ENCODE assay signal across 25 cellular contexts in genomic region chr3:79886204-79886603, GRCh38.
DNase-seq lines count a peak whose midpoint lies in the region; ATAC-seq and TF ChIP-seq lines count a peak whose summit lies in the region.
"Had no signal": no experiment of that assay in that cellular context is flagged by ENCODE, and none has a peak within 500 bp of the region (broad histone marks: within the 10 kb centered on the region; RNA-seq: fewer than 3 reads in every experiment).

No MANE protein-coding gene starts in this region.

- POLR2A ChIA-PET in Panc1 (lab: Charles Lee) = no interaction called here

- H3K4me1 ChIP-seq in Panc1 (ENCODE audit: control insufficient read depth, insufficient read depth, low read length) = peaks cover 3% of the 10 kb centered on the region
- no peaks in the 10 kb centered on the region for H3K4me1 ChIP-seq in testis
- H3K4me1 ChIP-seq: parathyroid adenoma, right atrium auricular region, spleen had no signal

- no peak overlapping the region for H3K4me3 ChIP-seq in Panc1 (ENCODE audit: low read depth in 2 of 2, low read length in 2 of 2)
- no peak overlapping the region for H3K4me3 ChIP-seq in testis
- H3K4me3 ChIP-seq: GM12878, GM23248, MG63, mucosa of descending colon, right atrium auricular region, spleen had no signal

- intact Hi-C loops in Panc1 (cut with micrococcal nuclease; ENCODE audit: unreplicated experiment) (no loop called here), testis (cut with DNase I; ENCODE audit: low total_unique reads) (no loop called here)

- H3K36me3 ChIP-seq in Panc1 (ENCODE audit: control insufficient read depth, insufficient read depth, low read length) (no peaks in the 10 kb centered on the region), testis (ENCODE audit: low read depth, missing control alignments) (no peaks in the 10 kb centered on the region)
- H3K36me3 ChIP-seq: MG63, right atrium auricular region, spleen had no signal

- no TSS peak for BruUV-seq in Panc1 (replicated peaks; lab: Mats Ljungman, UMichigan)

- H3K9me3 ChIP-seq in Panc1 (ENCODE audit: control insufficient read depth, insufficient read depth, low read depth, low read length) (no peaks in the 10 kb centered on the region), testis (no peaks in the 10 kb centered on the region)
- H3K9me3 ChIP-seq: MG63, mucosa of descending colon, right atrium auricular region had no signal

- DNase-seq in NCI-H2227 (lab: John Stamatoyannopoulos, UW; ENCODE audit: unreplicated experiment) = peak; percentile 21
- no peak for DNase-seq in Panc1 (ENCODE audit: low read depth, low spot score)
- DNase-seq in islet precursor cell = peak; percentile 61
- DNase-seq in testis = peak; percentile 55
- no peak for DNase-seq in activated naive CD4-positive, alpha-beta T cell (lab: John Stamatoyannopoulos, UW)
- no peak for DNase-seq in HPDE6-E6E7 (ENCODE audit: extremely low spot score)
- no peak for DNase-seq in NCI-H1417 (lab: John Stamatoyannopoulos, UW)
- DNase-seq: activated CD4-positive, alpha-beta T cell treated with anti-CD3 and anti-CD28 coated beads for 4 hours; activated gamma-delta T cell treated with Interleukin-2 at 50 U/mL for 16 hours; activated naive CD8-positive, alpha-beta T cell treated with anti-CD3 and anti-CD28 coated beads, Interleukin-2, amount 50 U/mL, for 24 hours; activated T-cell treated with anti-CD3 and anti-CD28 coated beads, Interleukin-2, amount 50 U/mL, for 1 hour; CD4-positive, alpha-beta T cell; GM23248; KBM-7; MG63; mucosa of descending colon; NCI-H1105 treated with DMSO at 0.1 percent for 48 hours; NCI-H2107; NCI-H524; spleen had no signal

- H3K27me3 ChIP-seq in Panc1 (ENCODE audit: control insufficient read depth, insufficient read depth, low read length) (no peaks in the 10 kb centered on the region), testis (no peaks in the 10 kb centered on the region)
- H3K27me3 ChIP-seq: MG63, right atrium auricular region, spleen had no signal

- CTCF ChIA-PET in Panc1 (lab: Charles Lee) = no interaction called here

- no peak for TF ChIP-seq POLR2A in testis (IDR thresholded peaks at IDR 0.05)

- no peak for ATAC-seq in Panc1
- ATAC-seq: activated naive CD8-positive, alpha-beta T cell treated with anti-CD3 and anti-CD28 coated beads, Interleukin-2, amount 50 U/mL, for 24 hours; GM12878; mucosa of descending colon; natural killer cell treated with Interleukin-12 subunit alpha and Interleukin-12 subunit beta and Interleukin-15 and Interleukin-18, amount 100 ng/mL, for 72 hours had no signal

- 46 to 71% methylated on average over 4 of the region's 4 CpGs for WGBS in testis, 2 donors

- H3K27ac ChIP-seq in Panc1 (ENCODE audit: low read length) (peak overlapping the region; percentile 23; the same call in 1 of the 2 replicates), testis (no peak overlapping the region)
- H3K27ac ChIP-seq: GM23248, parathyroid adenoma, right atrium auricular region, RWPE1, spleen had no signal

- in situ Hi-C loops in Panc1 (cut with HindIII; ENCODE audit: low pct_unique_long_range_greater_than_20kb, low sequenced_read_pairs) = no loop called here

- no peak for TF ChIP-seq CTCF in Panc1 (IDR thresholded peaks at IDR 0.05)
- no peak for TF ChIP-seq CTCF in testis (IDR thresholded peaks at IDR 0.05)

Comparison
In these comparisons a context has a peak if more than half of its experiments do, and no peak if none do; other contexts are left out.
1. DNase-seq: peak in NCI-H2227 (single experiment), islet precursor cell (single experiment) and testis (single experiment); none in Panc1 (single experiment), activated naive CD4-positive, alpha-beta T cell (0 of 4), HPDE6-E6E7 (single experiment) and NCI-H1417 (0 of 3).